Comparison of ENCODE assay signal across 9 cellular contexts in genomic region chr16:3304370-3304769, GRCh38. TPM values are rescaled to one million over a fixed set of nuclear protein-coding genes. Genes with fewer than 3 reads are reported as not detected.
A peak's percentile ranks its signal among the peaks of the same experiment; 100 is the strongest.
DNase-seq lines count a peak whose midpoint lies in the region; ATAC-seq and TF ChIP-seq lines count a peak whose summit lies in the region.
"Had no signal": no experiment of that assay in that cellular context is flagged by ENCODE, and none has a peak within 500 bp of the region (broad histone marks: within the 10 kb centered on the region; RNA-seq: fewer than 3 reads in every experiment).

No MANE protein-coding gene starts in this region.

- ATAC-seq in HG03108 (IDR thresholded peaks at IDR 0.05; ENCODE audit: unreplicated experiment) = no peak
- no peak for ATAC-seq in GM19452 (IDR thresholded peaks at IDR 0.05; ENCODE audit: unreplicated experiment)

- peak overlapping the region; percentile 91 for H3K9ac ChIP-seq in GM23248

- H3K4me3 ChIP-seq in GM23248 = peak overlapping the region; percentile 85
- peak overlapping the region; percentile 77 for H3K4me3 ChIP-seq in WI38 (ENCODE audit: low read depth, low read length)
- peak overlapping the region; percentile 55 to 61 for H3K4me3 ChIP-seq in foreskin fibroblast (ENCODE audit: low read depth in 1 of 2, low read length in 2 of 2)
- H3K4me3 ChIP-seq in skeletal muscle cell (ENCODE audit: low read depth, low read length) = peak overlapping the region; percentile 80

- in situ Hi-C loops in GM23248 (cut with MboI) = no loop called here

- H3K9me2 ChIP-seq in GM23248 (ENCODE audit: insufficient read depth) = no peaks in the 10 kb centered on the region

- H4K20me1 ChIP-seq in GM23248 (ENCODE audit: insufficient read depth) = no peaks in the 10 kb centered on the region

- peak overlapping the region; percentile 91 for H3K4me2 ChIP-seq in GM23248 (ENCODE audit: unreplicated experiment)

- DNase-seq in GM23248 = peak; percentile 32
- peak in 1 of 2 donors; percentile 23 for DNase-seq in foreskin fibroblast
- no peak for DNase-seq in skeletal muscle cell (ENCODE audit: low read depth)
- DNase-seq in GM10248 (ENCODE audit: extremely low spot score) = no peak
- DNase-seq in stimulated activated CD4-positive, alpha-beta T cell treated with anti-CD3 and anti-CD28 coated beads, Interleukin-2, amount 100 ng/mL, for 24 hours = no peak
- DNase-seq: NCI-H2227 treated with DMSO at 0.1 percent for 48 hours had no signal

- H3K4me1 ChIP-seq in GM23248 (ENCODE audit: insufficient read depth) = peaks cover 7% of the 10 kb centered on the region

- peaks cover 9% of the 10 kb centered on the region for H3K9me3 ChIP-seq in GM23248 (ENCODE audit: low read depth)

- peaks cover 88% of the 10 kb centered on the region for H3K79me2 ChIP-seq in GM23248 (ENCODE audit: insufficient read depth)

- H3K36me3 ChIP-seq in GM23248 (ENCODE audit: low read depth) = peaks cover 51% of the 10 kb centered on the region

- peak overlapping the region; percentile 83 for H2AFZ ChIP-seq in GM23248

- POLR2A ChIA-PET in GM10248 (lab: Yijun Ruan, JAX) = interaction anchor here (0.6 kb wide), 1 partner anchor 667 kb away, joined by 3 read pairs; no protein-coding TSS in a partner anchor

- H3K27me3 ChIP-seq in GM23248 (replicated peaks; ENCODE audit: insufficient read depth) = no peaks in the 10 kb centered on the region

- peak overlapping the region; percentile 92 for H3K27ac ChIP-seq in GM23248

- WGBS in GM23248 (ENCODE audit: low coverage in 1 of 2, low lambda C conversion rate in 2 of 2, missing lambda C conversion rate in 2 of 2), 2 experiments = 80 to 85% methylated on average over 4 of the region's 4 CpGs

- no peak for TF ChIP-seq CTCF in WI38 (IDR thresholded peaks at IDR 0.05; ENCODE audit: low read depth, low read length)
- TF ChIP-seq CTCF in foreskin fibroblast (IDR thresholded peaks at IDR 0.05; ENCODE audit: low read depth, low read length) = no peak
- TF ChIP-seq CTCF in GM10248 (IDR thresholded peaks at IDR 0.05; ENCODE audit: control extremely low read depth, extremely low read depth, low read depth, missing control alignments) = no peak

- CTCF ChIA-PET in GM10248 (lab: Yijun Ruan, JAX) = interaction anchor here (0.9 kb wide), 1 partner anchor 10 kb away, joined by 3 read pairs; no protein-coding TSS in a partner anchor

- peaks cover 10% of the 10 kb centered on the region for H3F3A ChIP-seq in GM23248 (ENCODE audit: insufficient read depth)

RNA-seq across cellular contexts. Expression of gene TIGD7, which starts 0.9 kb away (rescaled TPM):
- total RNA-seq in GM23248 (2014; rRNA removed; shearing (Covaris generic)) = 4.9 and 14.9 TPM in 2 replicates
- 3.9 and 5.3 TPM in 2 replicates for polyA plus RNA-seq in GM23248 (2016; fragmentation: Nextera tagmentation; extraction: Ambion mirVana)

RNA-seq across cellular contexts. Expression of gene ZNF75A, which starts 0.9 kb away (rescaled TPM):
- 17.2 and 29.1 TPM in 2 replicates for total RNA-seq in GM23248 (2014; rRNA removed; shearing (Covaris generic))
- polyA plus RNA-seq in GM23248 (2016; fragmentation: Nextera tagmentation; extraction: Ambion mirVana) = 14.6 and 16.7 TPM in 2 replicates

RNA-seq across cellular contexts. Expression of gene ZNF263, which starts 21.1 kb away (rescaled TPM):
- 55.7 and 66.3 TPM in 2 replicates for total RNA-seq in GM23248 (2014; rRNA removed; shearing (Covaris generic))
- 20.5 and 22.1 TPM in 2 replicates for polyA plus RNA-seq in GM23248 (2016; fragmentation: Nextera tagmentation; extraction: Ambion mirVana)

RNA-seq across cellular contexts. Expression of gene MEFV, which starts 47.9 kb away (rescaled TPM):
- not detected in 2 replicates for total RNA-seq in GM23248 (2014; rRNA removed; shearing (Covaris generic))
- not detected in 2 replicates for polyA plus RNA-seq in GM23248 (2016; fragmentation: Nextera tagmentation; extraction: Ambion mirVana)

RNA-seq across cellular contexts. Expression of gene OR2C1, which starts 51.3 kb away (rescaled TPM):
- total RNA-seq in GM23248 (2014; rRNA removed; shearing (Covaris generic)) = 0.51 TPM in 1 of 2 replicates, not detected in the other
- 0.27 TPM in 1 of 2 replicates, not detected in the other for polyA plus RNA-seq in GM23248 (2016; fragmentation: Nextera tagmentation; extraction: Ambion mirVana)
